ENCODE assay signal across 31 cellular contexts in the genomic region with DNA sequence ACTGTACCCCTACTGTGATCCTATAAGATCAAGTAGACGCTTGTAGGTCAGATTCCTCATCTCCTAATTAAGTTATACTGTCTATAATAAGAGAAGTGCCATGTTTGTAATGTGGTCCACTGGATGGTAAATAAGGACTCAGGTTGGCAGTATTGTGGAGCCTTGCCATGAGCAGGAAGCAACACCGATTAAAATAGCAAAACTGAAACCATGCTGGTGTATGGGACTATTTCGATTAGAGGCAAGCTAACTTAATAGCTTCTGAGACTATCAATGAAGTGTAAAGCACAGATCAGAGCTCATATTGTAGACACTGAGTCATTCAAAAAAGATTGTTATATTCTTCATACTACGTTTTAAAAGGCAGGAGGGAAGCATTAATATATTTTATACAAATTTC.
DNase-seq lines count a peak whose midpoint lies in the region; ATAC-seq and FAIRE-seq lines count a peak whose summit lies in the region.
"Had no signal": no experiment of that assay in that cellular context is flagged by ENCODE, and none has a peak within 500 bp of the region (broad histone marks: within the 10 kb centered on the region; RNA-seq: fewer than 3 reads in every experiment).

No MANE protein-coding gene starts in this region.

- 58 to 78% (median 67%) methylated on average over 4 of the region's 4 CpGs for WGBS in small intestine, 3 donors

- no peaks in the 10 kb centered on the region for H3K27me3 Mint-ChIP-seq in activated CD4-positive, alpha-beta memory T cell treated with anti-CD3 and anti-CD28 coated beads for 36 hours
- H3K27me3 Mint-ChIP-seq: activated naive CD4-positive, alpha-beta T cell treated with anti-CD3 and anti-CD28 coated beads, Interleukin-2, amount 10 ng/mL, durations not matched to agents 7 days and 5 days; brain had no signal

- POLR2A ChIA-PET in activated CD4-positive, alpha-beta memory T cell treated with anti-CD3 and anti-CD28 coated beads for 36 hours (lab: Charles Lee) = no interaction called here

- FAIRE-seq in small intestine (lab: Jason Lieb, UNC) = no peak
- FAIRE-seq: TTC549 had no signal

- H3K27ac Mint-ChIP-seq in stimulated activated effector memory CD8-positive, alpha-beta T cell treated with anti-CD3 and anti-CD28 coated beads, Interleukin-12 subunit alpha, Interleukin-12 subunit beta, amount 100 ng/mL, for 72 hours = no peak overlapping the region
- H3K27ac Mint-ChIP-seq in activated CD4-positive, alpha-beta memory T cell treated with anti-CD3 and anti-CD28 coated beads for 36 hours = no peak overlapping the region
- H3K27ac Mint-ChIP-seq: activated naive CD4-positive, alpha-beta T cell treated with anti-CD3 and anti-CD28 coated beads, Interleukin-2, amount 10 ng/mL, durations not matched to agents 7 days and 5 days; activated T-helper 1 cell treated with anti-CD3 and anti-CD28 coated beads, Interleukin-12 subunit alpha, Interleukin-12 subunit beta, Interleukin-2, Interleukin-4 antibody, amounts not matched to agents 30 ng/mL and 10 ng/mL and 1 ng/mL, durations not matched to agents 14 hours and 24 hours and 36 hours; brain; CD14-positive monocyte; endodermal cell; T-helper 1 cell treated with Interleukin-12 subunit alpha and Interleukin-12 subunit beta and Interleukin-4 antibody, amounts not matched to agents 30 μg/mL and 1 μg/mL, for 36 hours had no signal

- H3K4me1 Mint-ChIP-seq in stimulated activated effector memory CD8-positive, alpha-beta T cell treated with anti-CD3 and anti-CD28 coated beads, Interleukin-12 subunit alpha, Interleukin-12 subunit beta, amount 100 ng/mL, for 72 hours = no peaks in the 10 kb centered on the region
- H3K4me1 Mint-ChIP-seq in activated CD4-positive, alpha-beta memory T cell treated with anti-CD3 and anti-CD28 coated beads for 36 hours (ENCODE audit: low read depth) = no peaks in the 10 kb centered on the region
- H3K4me1 Mint-ChIP-seq: activated naive CD4-positive, alpha-beta T cell treated with anti-CD3 and anti-CD28 coated beads, Interleukin-2, amount 10 ng/mL, durations not matched to agents 7 days and 5 days; endodermal cell had no signal

- H3K27me3 ChIP-seq in small intestine (ENCODE audit: control insufficient read depth in 2 of 2, insufficient read depth in 2 of 2, low read length in 2 of 2) = no peaks in the 10 kb centered on the region
- H3K27me3 ChIP-seq: left lung, ovary, upper lobe of right lung had no signal

- H3K27ac ChIP-seq in small intestine (ENCODE audit: low read depth in 1 of 2, low read length in 1 of 2) = no peak overlapping the region
- H3K27ac ChIP-seq: left lung, ovary, PC-9, skin epidermis, upper lobe of right lung had no signal

- DNase-seq in left ventricle myocardium superior (no peak), left cardiac atrium (no peak), GM19238 (ENCODE audit: insufficient read length, low spot score) (no peak), small intestine (no peak)
- DNase-seq in stimulated activated effector memory CD8-positive, alpha-beta T cell treated with anti-CD3 and anti-CD28 coated beads, Interleukin-12 subunit alpha, Interleukin-12 subunit beta, amount 100 ng/mL, for 72 hours (ENCODE audit: low spot score in 2 of 2) = no peak
- DNase-seq in activated CD4-positive, alpha-beta memory T cell treated with anti-CD3 and anti-CD28 coated beads for 36 hours = no peak
- DNase-seq: activated CD4-positive, alpha-beta T cell treated with anti-CD3 and anti-CD28 coated beads, Interleukin-2, amount 50 U/mL, for 48 hours; activated naive CD4-positive, alpha-beta T cell treated with anti-CD3 and anti-CD28 coated beads, Interleukin-2, amount 10 ng/mL, durations not matched to agents 7 days and 5 days; Caco-2; dermis blood vessel endothelial cell; endodermal cell; HCEC 1CT; Karpas-422; left lung; mesenchymal stem cell; NCI-H1417; NCI-H2081; NCI-H526; ovary; PC-9; stimulated activated naive CD4-positive, alpha-beta T cell; upper lobe of right lung had no signal

- intact Hi-C loops in left ventricle myocardium superior (cut with micrococcal nuclease) = no loop called here
- intact Hi-C loops in left cardiac atrium (cut with DNase I) = no loop called here
- intact Hi-C loops in activated CD4-positive, alpha-beta memory T cell treated with anti-CD3 and anti-CD28 coated beads for 36 hours (cut with micrococcal nuclease) = no loop called here

- H3K4me1 ChIP-seq in small intestine (ENCODE audit: control insufficient read depth in 2 of 2, insufficient read depth in 1 of 2, low read depth in 1 of 2, low read length in 1 of 2) = no peaks in the 10 kb centered on the region
- H3K4me1 ChIP-seq: Caco-2, left lung, upper lobe of right lung had no signal

- H3K9me3 Mint-ChIP-seq in stimulated activated effector memory CD8-positive, alpha-beta T cell treated with anti-CD3 and anti-CD28 coated beads, Interleukin-12 subunit alpha, Interleukin-12 subunit beta, amount 100 ng/mL, for 72 hours = no peaks in the 10 kb centered on the region
- no peaks in the 10 kb centered on the region for H3K9me3 Mint-ChIP-seq in activated CD4-positive, alpha-beta memory T cell treated with anti-CD3 and anti-CD28 coated beads for 36 hours
- H3K9me3 Mint-ChIP-seq: activated naive CD4-positive, alpha-beta T cell treated with anti-CD3 and anti-CD28 coated beads, Interleukin-2, amount 10 ng/mL, durations not matched to agents 7 days and 5 days; activated T-helper 1 cell treated with anti-CD3 and anti-CD28 coated beads, Interleukin-12 subunit alpha, Interleukin-12 subunit beta, Interleukin-2, Interleukin-4 antibody, amounts not matched to agents 30 ng/mL and 10 ng/mL and 1 ng/mL, durations not matched to agents 14 hours and 24 hours and 36 hours; brain; endodermal cell; T-helper 1 cell treated with Interleukin-12 subunit alpha and Interleukin-12 subunit beta and Interleukin-4 antibody, amounts not matched to agents 30 μg/mL and 1 μg/mL, for 36 hours had no signal

- peak; percentile 67 for ATAC-seq in left ventricle myocardium superior
- no peak for ATAC-seq in left cardiac atrium
- peak; percentile 59 for ATAC-seq in GM21360 (IDR thresholded peaks at IDR 0.05; ENCODE audit: unreplicated experiment)
- ATAC-seq in HG03354 (IDR thresholded peaks at IDR 0.05; ENCODE audit: poor library complexity, severe bottlenecking, unreplicated experiment) = peak; percentile 43
- no peak for ATAC-seq in stimulated activated effector memory CD8-positive, alpha-beta T cell treated with anti-CD3 and anti-CD28 coated beads, Interleukin-12 subunit alpha, Interleukin-12 subunit beta, amount 100 ng/mL, for 72 hours
- ATAC-seq: left lung, SK-N-SH treated with all-trans-retinoic acid at 6 μM for 48 hours, upper lobe of right lung had no signal

- H3K4me3 ChIP-seq in small intestine (ENCODE audit: low read depth in 1 of 2, low read length in 2 of 2) = no peak overlapping the region
- H3K4me3 ChIP-seq: left lung, ovary, PC-9, skin epidermis, upper lobe of right lung had no signal

- peaks cover 0 to 3% of the 10 kb centered on the region in 2 donors for H3K36me3 ChIP-seq in small intestine (ENCODE audit: control insufficient read depth in 2 of 2, insufficient read depth in 2 of 2, low read length in 2 of 2)
- H3K36me3 ChIP-seq: left lung, ovary, upper lobe of right lung had no signal

- H3K4me3 Mint-ChIP-seq in stimulated activated effector memory CD8-positive, alpha-beta T cell treated with anti-CD3 and anti-CD28 coated beads, Interleukin-12 subunit alpha, Interleukin-12 subunit beta, amount 100 ng/mL, for 72 hours = no peak overlapping the region
- no peak overlapping the region for H3K4me3 Mint-ChIP-seq in activated CD4-positive, alpha-beta memory T cell treated with anti-CD3 and anti-CD28 coated beads for 36 hours
- H3K4me3 Mint-ChIP-seq: activated naive CD4-positive, alpha-beta T cell treated with anti-CD3 and anti-CD28 coated beads, Interleukin-2, amount 10 ng/mL, durations not matched to agents 7 days and 5 days; activated T-helper 1 cell treated with anti-CD3 and anti-CD28 coated beads, Interleukin-12 subunit alpha, Interleukin-12 subunit beta, Interleukin-2, Interleukin-4 antibody, amounts not matched to agents 30 ng/mL and 10 ng/mL and 1 ng/mL, durations not matched to agents 14 hours and 24 hours and 36 hours; brain; CD14-positive monocyte; endodermal cell; T-helper 1 cell treated with Interleukin-12 subunit alpha and Interleukin-12 subunit beta and Interleukin-4 antibody, amounts not matched to agents 30 μg/mL and 1 μg/mL, for 36 hours had no signal

- H3K9me3 ChIP-seq in small intestine (ENCODE audit: control insufficient read depth, low read depth) = no peaks in the 10 kb centered on the region
- H3K9me3 ChIP-seq: Caco-2, left lung, ovary, upper lobe of right lung had no signal

- CTCF ChIA-PET in activated CD4-positive, alpha-beta memory T cell treated with anti-CD3 and anti-CD28 coated beads for 36 hours (lab: Charles Lee) = interaction anchor here (0.9 kb wide), 1 partner anchor 12 kb away, joined by 4 read pairs; no protein-coding TSS in a partner anchor

- no peaks in the 10 kb centered on the region for H3K36me3 Mint-ChIP-seq in stimulated activated effector memory CD8-positive, alpha-beta T cell treated with anti-CD3 and anti-CD28 coated beads, Interleukin-12 subunit alpha, Interleukin-12 subunit beta, amount 100 ng/mL, for 72 hours
- H3K36me3 Mint-ChIP-seq in activated CD4-positive, alpha-beta memory T cell treated with anti-CD3 and anti-CD28 coated beads for 36 hours = no peaks in the 10 kb centered on the region
- H3K36me3 Mint-ChIP-seq: activated naive CD4-positive, alpha-beta T cell treated with anti-CD3 and anti-CD28 coated beads, Interleukin-2, amount 10 ng/mL, durations not matched to agents 7 days and 5 days; brain; CD14-positive monocyte had no signal

Comparison
In these comparisons a context has a peak if more than half of its experiments do, and no peak if none do; other contexts are left out.
1. ATAC-seq: peak in left ventricle myocardium superior (single experiment), GM21360 (single experiment) and HG03354 (single experiment); none in left cardiac atrium (0 of 2) and stimulated activated effector memory CD8-positive, alpha-beta T cell treated with anti-CD3 and anti-CD28 coated beads, Interleukin-12 subunit alpha, Interleukin-12 subunit beta, amount 100 ng/mL, for 72 hours (single experiment).